In the genomic region with DNA sequence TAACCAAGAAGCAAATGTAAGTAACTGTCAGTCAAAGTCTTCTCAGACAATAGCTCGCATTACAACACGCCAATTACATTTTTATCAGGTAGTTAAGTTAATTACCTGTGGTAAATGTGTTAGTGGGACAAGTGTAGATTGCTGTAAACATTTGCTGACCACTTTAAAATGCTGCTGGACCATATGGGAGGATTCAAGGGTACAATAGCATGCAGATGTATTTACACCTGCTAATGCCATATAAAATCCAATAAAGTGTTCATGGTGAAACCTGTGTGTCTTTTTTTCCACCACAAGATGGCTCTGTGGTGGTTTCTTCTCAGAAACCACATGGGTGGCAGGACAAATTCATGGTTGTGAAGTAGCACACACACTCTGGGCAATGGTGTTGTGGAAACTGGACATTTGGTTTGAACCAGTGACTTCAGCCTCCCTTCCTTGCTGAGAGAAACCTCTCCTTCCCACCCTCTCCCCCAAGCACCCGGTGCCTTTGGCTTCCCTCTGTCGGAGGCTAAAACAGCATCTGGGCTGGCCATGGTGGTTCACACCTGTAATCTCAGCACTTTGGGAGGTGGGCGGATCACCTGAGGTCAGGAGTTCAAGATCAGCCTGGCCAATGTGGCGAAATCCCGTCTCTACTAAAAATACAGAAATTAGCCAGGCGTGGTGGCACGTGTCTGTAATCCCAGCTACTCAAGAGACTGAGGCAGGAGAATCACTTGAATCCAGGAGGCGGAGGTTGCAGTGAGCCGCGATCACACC, we compare ENCODE assay signal across 8 cellular contexts. TPM values are rescaled to one million over a fixed set of nuclear protein-coding genes. Genes with fewer than 3 reads are reported as not detected.
A peak's percentile ranks its signal among the peaks of the same experiment; 100 is the strongest.
DNase-seq lines count a peak whose midpoint lies in the region; ATAC-seq and TF ChIP-seq lines count a peak whose summit lies in the region.

No MANE protein-coding gene starts in this region.

- no peaks in the 10 kb centered on the region for H3K36me3 Mint-ChIP-seq in activated CD8-positive, alpha-beta T cell treated with anti-CD3 and anti-CD28 coated beads for 36 hours (ENCODE audit: low read depth)

- POLR2A ChIA-PET in activated CD8-positive, alpha-beta T cell treated with anti-CD3 and anti-CD28 coated beads for 36 hours (lab: Charles Lee) = no interaction called here

- TF ChIP-seq POLR2A in GM18505 (IDR thresholded peaks at IDR 0.05; ENCODE audit: borderline replicate concordance, extremely low read depth, insufficient read depth, insufficient read length) = no peak

- TF ChIP-seq CTCF in activated CD8-positive, alpha-beta T cell treated with anti-CD3 and anti-CD28 coated beads for 36 hours (IDR thresholded peaks at IDR 0.05) = peak; percentile 49
- peak; percentile 71 for TF ChIP-seq CTCF in foreskin keratinocyte (conservative IDR thresholded peaks at IDR 0.05)

- no peak overlapping the region for H3K4me3 Mint-ChIP-seq in activated CD8-positive, alpha-beta T cell treated with anti-CD3 and anti-CD28 coated beads for 36 hours

- intact Hi-C loops in activated CD8-positive, alpha-beta T cell treated with anti-CD3 and anti-CD28 coated beads for 36 hours (cut with micrococcal nuclease) = no loop called here

- H3K9me3 Mint-ChIP-seq in activated CD8-positive, alpha-beta T cell treated with anti-CD3 and anti-CD28 coated beads for 36 hours = no peaks in the 10 kb centered on the region

- H3K27me3 Mint-ChIP-seq in activated CD8-positive, alpha-beta T cell treated with anti-CD3 and anti-CD28 coated beads for 36 hours = peaks cover 3% of the 10 kb centered on the region

- no peaks in the 10 kb centered on the region for H3K4me1 ChIP-seq in foreskin keratinocyte

- in situ Hi-C loops in G401 (cut with HindIII; ENCODE audit: low sequenced_read_pairs) = no loop called here

- H3K27ac Mint-ChIP-seq in activated CD8-positive, alpha-beta T cell treated with anti-CD3 and anti-CD28 coated beads for 36 hours = no peak overlapping the region

- peaks cover 6% of the 10 kb centered on the region for H3K4me1 Mint-ChIP-seq in activated CD8-positive, alpha-beta T cell treated with anti-CD3 and anti-CD28 coated beads for 36 hours (ENCODE audit: low read depth)

- no peak overlapping the region for H3K27ac ChIP-seq in foreskin keratinocyte

- CTCF ChIA-PET in activated CD8-positive, alpha-beta T cell treated with anti-CD3 and anti-CD28 coated beads for 36 hours (lab: Charles Lee) = interaction anchor here (0.8 to 1.8 kb wide), 5 partner anchors 20 to 420 kb away, joined by 3 to 13 read pairs (median 3); no protein-coding TSS in a partner anchor

- H3K27me3 ChIP-seq in foreskin keratinocyte = peaks cover 34% of the 10 kb centered on the region

- DNase-seq in AG08395 (ENCODE audit: low spot score) = peak; percentile 54
- DNase-seq in G401 (ENCODE audit: low spot score) = peak; percentile 62
- peak; percentile 22 for DNase-seq in NCI-H1694 (lab: John Stamatoyannopoulos, UW)
- peak; percentile 44 for DNase-seq in activated CD8-positive, alpha-beta T cell treated with anti-CD3 and anti-CD28 coated beads for 36 hours
- DNase-seq in foreskin keratinocyte = peak in 1 of 2 donors; percentile 28
- peak; percentile 12 to 15 for DNase-seq in stimulated activated CD8-positive, alpha-beta memory T cell treated with anti-CD3 and anti-CD28 coated beads, Interleukin-7, amount 100 ng/mL, for 4 hours (ENCODE audit: low read depth in 2 of 2)
- DNase-seq in hippocampal formation (lab: John Stamatoyannopoulos, UW) = no peak

- ATAC-seq in activated CD8-positive, alpha-beta T cell treated with anti-CD3 and anti-CD28 coated beads for 36 hours = peak; percentile 74
- ATAC-seq in foreskin keratinocyte = peak; percentile 63
- ATAC-seq in GM18505 (IDR thresholded peaks at IDR 0.05; ENCODE audit: unreplicated experiment) = no peak

RNA-seq across cellular contexts. Expression of gene GTF3A, which starts 18.1 kb away (rescaled TPM):
- total RNA-seq in G401 (2014; rRNA removed; shearing (Covaris generic)) = 189 and 243 TPM in 2 replicates
- 100 to 1,000 TPM; 278 to 282 TPM for total RNA-seq in activated CD8-positive, alpha-beta T cell treated with anti-CD3 and anti-CD28 coated beads for 36 hours
- total RNA-seq in foreskin keratinocyte = 113 and 117 TPM in 2 replicates
- 104 and 114 TPM in 2 replicates for polyA plus RNA-seq in foreskin keratinocyte

RNA-seq across cellular contexts. Expression of gene MTIF3, which starts 44.0 kb away (rescaled TPM):
- total RNA-seq in G401 (2014; rRNA removed; shearing (Covaris generic)) = 35.3 and 71.5 TPM in 2 replicates
- total RNA-seq in activated CD8-positive, alpha-beta T cell treated with anti-CD3 and anti-CD28 coated beads for 36 hours = 10 to 100 TPM; 28.0 to 29.6 TPM
- total RNA-seq in foreskin keratinocyte = 39.0 and 40.9 TPM in 2 replicates
- polyA plus RNA-seq in foreskin keratinocyte = 44.9 and 45.3 TPM in 2 replicates

Comparison
In these comparisons a context has a peak if more than half of its experiments do, and no peak if none do; other contexts are left out.
1. DNase-seq: peak in AG08395 (single experiment), G401 (single experiment), NCI-H1694 (single experiment), activated CD8-positive, alpha-beta T cell treated with anti-CD3 and anti-CD28 coated beads for 36 hours (single experiment) and stimulated activated CD8-positive, alpha-beta memory T cell treated with anti-CD3 and anti-CD28 coated beads, Interleukin-7, amount 100 ng/mL, for 4 hours (2 of 2); none in hippocampal formation (0 of 2).